In the genomic region with DNA sequence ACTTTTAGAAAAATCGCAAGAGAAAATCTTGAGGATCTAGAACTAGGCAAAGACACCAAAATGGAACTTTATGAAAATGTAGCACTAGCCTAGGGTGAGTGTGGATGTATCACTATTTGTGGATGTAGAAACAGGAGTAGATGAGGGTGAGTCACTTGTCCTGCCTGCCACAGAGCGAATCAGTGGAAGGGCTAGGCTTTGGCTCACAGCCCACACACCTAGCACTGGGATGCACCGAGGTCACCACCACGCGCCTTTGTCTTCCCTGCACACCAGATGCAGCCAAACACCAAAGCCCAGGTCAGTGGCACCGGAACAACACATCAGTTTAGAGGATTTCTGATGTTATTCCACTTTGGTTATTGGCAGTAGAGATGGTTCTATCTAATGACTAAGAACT, we compare ENCODE assay signal across 21 cellular contexts. TPM values are rescaled to one million over a fixed set of nuclear protein-coding genes. Genes with fewer than 3 reads are reported as not detected.
A peak's percentile ranks its signal among the peaks of the same experiment; 100 is the strongest.
DNase-seq lines count a peak whose midpoint lies in the region; ATAC-seq, FAIRE-seq and TF ChIP-seq lines count a peak whose summit lies in the region.
"Had no signal": no experiment of that assay in that cellular context is flagged by ENCODE, and none has a peak within 500 bp of the region (broad histone marks: within the 10 kb centered on the region; RNA-seq: fewer than 3 reads in every experiment).

No MANE protein-coding gene starts in this region.

- H3K9me1 ChIP-seq in K562 (ENCODE audit: control insufficient read depth, insufficient read depth, low read length), result no peaks in the 10 kb centered on the region

- no peak for TF ChIP-seq POLR2A in K562 (conservative IDR thresholded peaks at IDR 0.05)

- peak overlapping the region; percentile 45 for H3K27ac Mint-ChIP-seq in memory B cell

- H3K9ac ChIP-seq in GM23248 (no peak overlapping the region), K562 (ENCODE audit: insufficient read depth in 1 of 2, low read depth in 2 of 2, low read length in 2 of 2) (no peak overlapping the region)

- H3K27me3 ChIP-seq in GM23248 (replicated peaks; ENCODE audit: insufficient read depth), result no peaks in the 10 kb centered on the region
- no peaks in the 10 kb centered on the region for H3K27me3 ChIP-seq in K562 (ENCODE audit: control insufficient read depth in 2 of 2, insufficient read depth in 2 of 2, low read length in 2 of 2)
- H3K27me3 ChIP-seq: stomach, upper lobe of left lung had no signal

- CTCF ChIA-PET in K562 (lab: Yijun Ruan, JAX; ENCODE audit: low intra/inter-chr PET ratio), result no interaction called here

- H4K20me1 ChIP-seq in GM23248 (ENCODE audit: insufficient read depth) (no peaks in the 10 kb centered on the region), K562 (replicated peaks; ENCODE audit: control insufficient read depth, insufficient read depth, low read length) (no peaks in the 10 kb centered on the region)

- H3K79me2 ChIP-seq in GM23248 (ENCODE audit: insufficient read depth) (no peaks in the 10 kb centered on the region), K562 (ENCODE audit: control insufficient read depth, insufficient read depth, low read length) (no peaks in the 10 kb centered on the region)

- 92% methylated on average over 6 of the region's 6 CpGs for WGBS in GM23248 (ENCODE audit: low coverage in 1 of 2, low lambda C conversion rate in 2 of 2, missing lambda C conversion rate in 2 of 2), 2 experiments
- 72% methylated on average over 6 of the region's 6 CpGs for WGBS in K562 (ENCODE audit: insufficient coverage, low coverage, missing lambda C conversion rate)

- H3K4me1 ChIP-seq in GM23248 (ENCODE audit: insufficient read depth) (no peaks in the 10 kb centered on the region), K562 (replicated peaks in 1 of 2; ENCODE audit: control insufficient read depth in 2 of 2, insufficient read depth in 2 of 2, low read length in 2 of 2) (no peaks in the 10 kb centered on the region)
- H3K4me1 ChIP-seq: stomach, upper lobe of left lung had no signal

- ATAC-seq in K562, result peak; percentile 34; the same call in 1 of the 3 replicates
- no peak for ATAC-seq in memory B cell (ENCODE audit: low read depth)
- no peak for ATAC-seq in HG03175 (IDR thresholded peaks at IDR 0.05; ENCODE audit: unreplicated experiment)
- ATAC-seq: left ventricle myocardium superior had no signal

- H3K9me2 ChIP-seq in GM23248 (ENCODE audit: insufficient read depth), result no peaks in the 10 kb centered on the region

- TF ChIP-seq RAD21 in K562 (CRISPR knock-in tag; conservative IDR thresholded peaks at IDR 0.05 in 1 of 2, IDR thresholded peaks at IDR 0.05 in 1 of 2), result no peak

- H3K36me3 ChIP-seq in GM23248 (ENCODE audit: low read depth), result 0 out of 2 replicates have a peak, but pooled peaks cover 15% of the 10 kb centered on the region
- peaks cover 39% of the 10 kb centered on the region for H3K36me3 ChIP-seq in K562 (ENCODE audit: control insufficient read depth, insufficient read depth, low read length)

- POLR2A ChIA-PET in K562 (lab: Yijun Ruan, JAX), result no interaction called here

- no peak overlapping the region for H3K4me3 Mint-ChIP-seq in memory B cell

- no peak for TF ChIP-seq CTCF in K562 (IDR thresholded peaks at IDR 0.05 in 2 of 3, conservative IDR thresholded peaks at IDR 0.05 in 1 of 3; ENCODE audit: insufficient read depth in 2 of 3, low read depth in 1 of 3, low read length in 3 of 3)

- intact Hi-C loops in K562 (cut with micrococcal nuclease), result no loop called here

- H3K27me3 Mint-ChIP-seq in memory B cell, result no peaks in the 10 kb centered on the region

- H3K4me3 ChIP-seq in GM23248, result no peak overlapping the region
- no peak overlapping the region for H3K4me3 ChIP-seq in K562
- H3K4me3 ChIP-seq: smooth muscle cell, stomach, upper lobe of left lung had no signal

- H3K4me1 Mint-ChIP-seq in memory B cell, result peaks cover 19% of the 10 kb centered on the region

- no peak overlapping the region for H3K4me2 ChIP-seq in GM23248 (ENCODE audit: unreplicated experiment)
- no peak overlapping the region for H3K4me2 ChIP-seq in K562 (ENCODE audit: insufficient read depth, low read length)
- H3K4me2 ChIP-seq: smooth muscle cell had no signal

- no TSS peak for BruUV-seq in K562 (replicated peaks; lab: Mats Ljungman, UMichigan)

- H3K36me3 Mint-ChIP-seq in memory B cell, result peaks cover 27% of the 10 kb centered on the region

- H3K9me3 ChIP-seq in GM23248 (ENCODE audit: low read depth) (no peaks in the 10 kb centered on the region), K562 (replicated peaks; ENCODE audit: control insufficient read depth, insufficient read depth, low read depth, low read length) (no peaks in the 10 kb centered on the region)
- H3K9me3 ChIP-seq: stomach, upper lobe of left lung had no signal

- TF ChIP-seq EP300 in K562 (IDR thresholded peaks at IDR 0.05; ENCODE audit: low read length), result no peak

- no peak for FAIRE-seq in K562 (lab: Jason Lieb, UNC)

- no peaks in the 10 kb centered on the region for H3K9me3 Mint-ChIP-seq in memory B cell

- no peak overlapping the region for H2AFZ ChIP-seq in GM23248
- no peak overlapping the region for H2AFZ ChIP-seq in K562 (ENCODE audit: low read depth, low read length)

- DNase-seq in GM23248 (peak; percentile 51), NCI-H226 (peak; percentile 21), K562 (ENCODE audit: extremely low read depth in 1 of 4, low spot score in 3 of 4) (no peak), memory B cell (ENCODE audit: low spot score in 2 of 2) (no peak), NCI-H748 treated with DMSO at 0.1 percent for 48 hours (lab: John Stamatoyannopoulos, UW) (no peak), cerebellar cortex (ENCODE audit: low spot score) (no peak)
- DNase-seq: activated CD4-positive, alpha-beta T cell treated with anti-CD3 and anti-CD28 coated beads, Interleukin-2, amount 50 U/mL, for 1 hour; activated T-cell treated with anti-CD3 and anti-CD28 coated beads for 4 hours; AML-193; aorta; effector memory CD4-positive, alpha-beta T cell; EL; left ventricle myocardium superior; MM.1S; NCI-H1694; NCI-H774; stimulated activated CD4-positive, alpha-beta T cell treated with anti-CD3 and anti-CD28 coated beads, Interleukin-4, amount 100 ng/mL, for 1 hour; stomach; upper lobe of left lung had no signal

- in situ Hi-C loops in GM23248 (cut with MboI), result loop anchor here (5.0 kb wide), 1 partner anchor 50 kb away; no protein-coding TSS in a partner anchor
- in situ Hi-C loops in K562 (cut with MboI), result no loop called here

- no peak overlapping the region for H3K27ac ChIP-seq in GM23248
- H3K27ac ChIP-seq in K562 (ENCODE audit: extremely low read depth, low read depth, low read length), result no peak overlapping the region
- H3K27ac ChIP-seq: stomach, upper lobe of left lung had no signal

- H3F3A ChIP-seq in GM23248 (ENCODE audit: insufficient read depth), result no peaks in the 10 kb centered on the region

TF ChIP-seq in K562, 482 proteins besides CTCF, POLR2A, EP300 and RAD21:
- no peak for TF ChIP-seq DPF2 (IDR thresholded peaks at IDR 0.05)
- peak; percentile 52 for TF ChIP-seq WHSC1 (IDR thresholded peaks at IDR 0.05; ENCODE audit: low read length)
- 0 out of 2 replicates have a peak, but pooled peaks have one; percentile 24 for TF ChIP-seq NFIC (IDR thresholded peaks at IDR 0.05)

RNA-seq across cellular contexts. Expression of a gene that starts 38.2 kb away (rescaled TPM):
- total RNA-seq in GM23248 (2014; rRNA removed; shearing (Covaris generic)), result 9.9 and 11.1 TPM in 2 replicates
- polyA plus RNA-seq in GM23248 (2016; fragmentation: Nextera tagmentation; extraction: Ambion mirVana) (25.9 and 28.2 TPM in 2 replicates), K562 (2011; rRNA removed) (21.8 and 25.9 TPM in 2 replicates), K562 (2014; fragmentation: Illumina TruSeq; extraction: Trizol) (10.4 and 16.0 TPM in 2 replicates), K562 (2014; fragmentation: Nextera tagmentation; extraction: Ambion mirVana) (10 to 100 TPM in 1 of 2 experiments, 1 to 10 TPM in 1; 8.8 to 13.2 TPM), K562 (2014; rRNA removed) (12.7 and 15.4 TPM in 2 replicates)
- 77.9 and 112 TPM in 2 replicates for total RNA-seq in K562 (2011; cell fraction: chromatin; rRNA removed; ENCODE audit: low replicate concordance)
- 19.3 and 19.8 TPM in 2 replicates for total RNA-seq in K562 (2011; cell fraction: nucleolus; rRNA removed)
- total RNA-seq in K562 (2011; cell fraction: nucleoplasm; rRNA removed), result 31.2 and 36.2 TPM in 2 replicates
- total RNA-seq in K562 (2014; rRNA removed) (9.6 and 13.2 TPM in 2 replicates), K562 (2014; rRNA removed; fragmentation: Illumina TruSeq; extraction: Trizol) (12.2 and 14.5 TPM in 2 replicates), K562 (2015; rRNA removed; fragmentation: Illumina TruSeq; extraction: Trizol) (7.1 and 10.0 TPM in 2 replicates), K562 (2021) (11.7 and 14.9 TPM in 2 replicates)
- 26.2 and 27.5 TPM in 2 replicates for polyA plus RNA-seq in K562 (2011; cell fraction: cytosol; rRNA removed)
- 27.5 and 40.6 TPM in 2 replicates for polyA plus RNA-seq in K562 (2011; cell fraction: nucleus; rRNA removed)
- 14.5 and 18.7 TPM in 2 replicates for polyA plus RNA-seq in K562 (2012)
- 35.3 and 58.4 TPM in 2 replicates for polyA minus RNA-seq in K562 (2011; rRNA and poly(A)+ RNA removed)
- polyA minus RNA-seq in K562 (2011; cell fraction: cytosol; rRNA and poly(A)+ RNA removed), result 6.0 and 16.1 TPM in 2 replicates
- polyA minus RNA-seq in K562 (2011; cell fraction: nucleus; rRNA and poly(A)+ RNA removed), result 13.2 and 35.0 TPM in 2 replicates

Comparison
In these comparisons a context has a peak if more than half of its experiments do, and no peak if none do; other contexts are left out.
1. DNase-seq: peak in GM23248 (single experiment) and NCI-H226 (single experiment); none in K562 (0 of 4), memory B cell (0 of 2), NCI-H748 treated with DMSO at 0.1 percent for 48 hours (single experiment) and cerebellar cortex (single experiment).